ENCODE assay signal across 10 cellular contexts in genomic region chrX:38233891-38234807, GRCh38. TPM values are rescaled to one million over a fixed set of nuclear protein-coding genes. Genes with fewer than 3 reads are reported as not detected.
DNase-seq lines count a peak whose midpoint lies in the region; ATAC-seq and TF ChIP-seq lines count a peak whose summit lies in the region.
"Had no signal": no experiment of that assay in that cellular context is flagged by ENCODE, and none has a peak within 500 bp of the region (broad histone marks: within the 10 kb centered on the region; RNA-seq: fewer than 3 reads in every experiment).

No MANE protein-coding gene starts in this region.

- no peaks in the 10 kb centered on the region for H3K27me3 ChIP-seq in upper lobe of left lung

- H3K9me3 Mint-ChIP-seq in activated T-helper 17 cell treated with anti-CD3 and anti-CD28 coated beads, Interleukin-2, amount 50 U/mL, for 72 hours: no peaks in the 10 kb centered on the region
- no peaks in the 10 kb centered on the region for H3K9me3 Mint-ChIP-seq in activated T-helper 1 cell treated with anti-CD3 and anti-CD28 coated beads, Interleukin-12 subunit alpha, Interleukin-12 subunit beta, Interleukin-2, Interleukin-4 antibody, amounts not matched to agents 30 ng/mL and 10 ng/mL and 1 ng/mL, durations not matched to agents 14 hours and 24 hours and 36 hours
- H3K9me3 Mint-ChIP-seq: naive B cell, T-cell had no signal

- no peak overlapping the region for H3K27ac Mint-ChIP-seq in activated T-helper 17 cell treated with anti-CD3 and anti-CD28 coated beads, Interleukin-2, amount 50 U/mL, for 72 hours
- no peak overlapping the region for H3K27ac Mint-ChIP-seq in activated T-helper 1 cell treated with anti-CD3 and anti-CD28 coated beads, Interleukin-12 subunit alpha, Interleukin-12 subunit beta, Interleukin-2, Interleukin-4 antibody, amounts not matched to agents 30 ng/mL and 10 ng/mL and 1 ng/mL, durations not matched to agents 14 hours and 24 hours and 36 hours
- H3K27ac Mint-ChIP-seq: naive B cell, T-cell had no signal

- no peak overlapping the region for H3K4me3 ChIP-seq in upper lobe of left lung

- no peak for TF ChIP-seq CTCF in upper lobe of left lung (IDR thresholded peaks at IDR 0.05)

- H3K4me3 Mint-ChIP-seq in activated T-helper 17 cell treated with anti-CD3 and anti-CD28 coated beads, Interleukin-2, amount 50 U/mL, for 72 hours: no peak overlapping the region
- no peak overlapping the region for H3K4me3 Mint-ChIP-seq in activated T-helper 1 cell treated with anti-CD3 and anti-CD28 coated beads, Interleukin-12 subunit alpha, Interleukin-12 subunit beta, Interleukin-2, Interleukin-4 antibody, amounts not matched to agents 30 ng/mL and 10 ng/mL and 1 ng/mL, durations not matched to agents 14 hours and 24 hours and 36 hours
- H3K4me3 Mint-ChIP-seq: naive B cell, T-cell had no signal

- no peak for TF ChIP-seq EP300 in upper lobe of left lung (IDR thresholded peaks at IDR 0.05)

- TF ChIP-seq POLR2A in upper lobe of left lung (IDR thresholded peaks at IDR 0.05): no peak

- H3K4me1 Mint-ChIP-seq in activated T-helper 17 cell treated with anti-CD3 and anti-CD28 coated beads, Interleukin-2, amount 50 U/mL, for 72 hours: no peaks in the 10 kb centered on the region
- H3K4me1 Mint-ChIP-seq in activated T-helper 1 cell treated with anti-CD3 and anti-CD28 coated beads, Interleukin-12 subunit alpha, Interleukin-12 subunit beta, Interleukin-2, Interleukin-4 antibody, amounts not matched to agents 30 ng/mL and 10 ng/mL and 1 ng/mL, durations not matched to agents 14 hours and 24 hours and 36 hours (ENCODE audit: low read depth): no peaks in the 10 kb centered on the region
- H3K4me1 Mint-ChIP-seq: naive B cell, T-cell had no signal

- H3K36me3 Mint-ChIP-seq in activated T-helper 17 cell treated with anti-CD3 and anti-CD28 coated beads, Interleukin-2, amount 50 U/mL, for 72 hours (ENCODE audit: low read depth): no peaks in the 10 kb centered on the region
- H3K36me3 Mint-ChIP-seq in activated T-helper 1 cell treated with anti-CD3 and anti-CD28 coated beads, Interleukin-12 subunit alpha, Interleukin-12 subunit beta, Interleukin-2, Interleukin-4 antibody, amounts not matched to agents 30 ng/mL and 10 ng/mL and 1 ng/mL, durations not matched to agents 14 hours and 24 hours and 36 hours (ENCODE audit: low read depth): no peaks in the 10 kb centered on the region
- H3K36me3 Mint-ChIP-seq: naive B cell, T-cell had no signal

- peak; percentile 89 for DNase-seq in LHCN-M2 (ENCODE audit: low read depth)
- peak; percentile 42 for DNase-seq in dermis blood vessel endothelial cell
- no peak for DNase-seq in left lobe of liver (ENCODE audit: low spot score)
- no peak for DNase-seq in upper lobe of left lung
- no peak for DNase-seq in DMS79 (lab: John Stamatoyannopoulos, UW)
- DNase-seq in COR-L47 (lab: John Stamatoyannopoulos, UW): no peak
- no peak for DNase-seq in activated T-helper 1 cell treated with anti-CD3 and anti-CD28 coated beads, Interleukin-12 subunit alpha, Interleukin-12 subunit beta, Interleukin-2, Interleukin-4 antibody, amounts not matched to agents 30 ng/mL and 10 ng/mL and 1 ng/mL, durations not matched to agents 14 hours and 24 hours and 36 hours (ENCODE audit: low spot score)
- DNase-seq: naive B cell, T-cell had no signal

- H3K4me1 ChIP-seq in upper lobe of left lung: peaks cover 0 to 6% (median 0%) of the 10 kb centered on the region in 4 donors

- 44 to 46% methylated on average over 3 of the region's 3 CpGs for WGBS in upper lobe of left lung, 2 donors

- ATAC-seq in left lobe of liver: peak; percentile 58
- ATAC-seq in upper lobe of left lung (ENCODE audit: low FRiP score in 2 of 2): peak; percentile 19 to 77
- ATAC-seq in activated T-helper 17 cell treated with anti-CD3 and anti-CD28 coated beads, Interleukin-2, amount 50 U/mL, for 72 hours (replicated peaks): no peak
- ATAC-seq: T-cell had no signal

- no peak overlapping the region for H3K27ac ChIP-seq in upper lobe of left lung

- no peaks in the 10 kb centered on the region for H3K9me3 ChIP-seq in upper lobe of left lung

- intact Hi-C loops in activated T-helper 1 cell treated with anti-CD3 and anti-CD28 coated beads, Interleukin-12 subunit alpha, Interleukin-12 subunit beta, Interleukin-2, Interleukin-4 antibody, amounts not matched to agents 30 ng/mL and 10 ng/mL and 1 ng/mL, durations not matched to agents 14 hours and 24 hours and 36 hours (cut with micrococcal nuclease): no loop called here

- H3K27me3 Mint-ChIP-seq in activated T-helper 17 cell treated with anti-CD3 and anti-CD28 coated beads, Interleukin-2, amount 50 U/mL, for 72 hours: peaks cover 17% of the 10 kb centered on the region
- peaks cover 4% of the 10 kb centered on the region for H3K27me3 Mint-ChIP-seq in activated T-helper 1 cell treated with anti-CD3 and anti-CD28 coated beads, Interleukin-12 subunit alpha, Interleukin-12 subunit beta, Interleukin-2, Interleukin-4 antibody, amounts not matched to agents 30 ng/mL and 10 ng/mL and 1 ng/mL, durations not matched to agents 14 hours and 24 hours and 36 hours (ENCODE audit: insufficient read depth)

- H3K36me3 ChIP-seq in upper lobe of left lung: no peaks in the 10 kb centered on the region

RNA-seq across cellular contexts. Expression of gene SRPX, which starts 13.5 kb away (rescaled TPM):
- total RNA-seq in LHCN-M2 (2014; rRNA removed) (182 and 185 TPM in 2 replicates), dermis blood vessel endothelial cell (104 and 123 TPM in 2 replicates), left lobe of liver (6.6 TPM), upper lobe of left lung (10 to 100 TPM in 5 of 6 donors, 1 to 10 TPM in 1; 1.0 to 76.6 (median 41.3) TPM)
- 52.7 TPM for polyA plus RNA-seq in LHCN-M2 (2012)
- 1 to 10 TPM in 1 of 2 donors, under 1 TPM in 1; 0.65 to 1.4 TPM for total RNA-seq in activated T-helper 17 cell treated with anti-CD3 and anti-CD28 coated beads, Interleukin-2, amount 50 U/mL, for 72 hours
- not detected in 2 replicates for total RNA-seq in activated T-helper 1 cell treated with anti-CD3 and anti-CD28 coated beads, Interleukin-12 subunit alpha, Interleukin-12 subunit beta, Interleukin-2, Interleukin-4 antibody, amounts not matched to agents 30 ng/mL and 10 ng/mL and 1 ng/mL, durations not matched to agents 14 hours and 24 hours and 36 hours

Comparison
In these comparisons a context has a peak if more than half of its experiments do, and no peak if none do; other contexts are left out.
1. DNase-seq: peak in LHCN-M2 (single experiment) and dermis blood vessel endothelial cell (single experiment); none in left lobe of liver (single experiment), upper lobe of left lung (0 of 2), DMS79 (single experiment), COR-L47 (single experiment) and activated T-helper 1 cell treated with anti-CD3 and anti-CD28 coated beads, Interleukin-12 subunit alpha, Interleukin-12 subunit beta, Interleukin-2, Interleukin-4 antibody, amounts not matched to agents 30 ng/mL and 10 ng/mL and 1 ng/mL, durations not matched to agents 14 hours and 24 hours and 36 hours (single experiment).